8 cellular contexts compared by ENCODE assay signal in genomic region chr20:32189691-32190607, GRCh38. TPM values are rescaled to one million over a fixed set of nuclear protein-coding genes. Genes with fewer than 3 reads are reported as not detected.
DNase-seq lines count a peak whose midpoint lies in the region; TF ChIP-seq lines count a peak whose summit lies in the region.

No MANE protein-coding gene starts in this region.

- H3K4me3 ChIP-seq in CD4-positive, alpha-beta memory T cell (ENCODE audit: low read length in 2 of 2) = peak overlapping the region; percentile 57 to 60
- H3K4me3 ChIP-seq in foreskin fibroblast (ENCODE audit: low read depth in 1 of 2, low read length in 2 of 2) (peak overlapping the region; percentile 53 to 57), neural progenitor cell (peak overlapping the region; percentile 74), urinary bladder (ENCODE audit: low read depth, low read length) (peak overlapping the region; percentile 84), MM.1S (ENCODE audit: low read length) (no peak overlapping the region)

- H2AFZ ChIP-seq in neural progenitor cell (replicated peaks) (peak overlapping the region; percentile 86), MM.1S (ENCODE audit: low read length) (no peak overlapping the region)

- H3K27me3 Mint-ChIP-seq in CD4-positive, alpha-beta memory T cell = no peaks in the 10 kb centered on the region
- H3K27me3 Mint-ChIP-seq in neural progenitor cell (ENCODE audit: insufficient read depth, low read depth) = peaks cover 10% of the 10 kb centered on the region

- no peaks in the 10 kb centered on the region for H3K27me3 ChIP-seq in CD4-positive, alpha-beta memory T cell (ENCODE audit: insufficient read depth, low read length)
- no peaks in the 10 kb centered on the region for H3K27me3 ChIP-seq in neural progenitor cell
- no peaks in the 10 kb centered on the region for H3K27me3 ChIP-seq in MM.1S (replicated peaks; ENCODE audit: insufficient read depth, low read length)

- H3K36me3 Mint-ChIP-seq in CD4-positive, alpha-beta memory T cell = peaks cover 3 to 11% of the 10 kb centered on the region in 2 donors
- peaks cover 11% of the 10 kb centered on the region for H3K36me3 Mint-ChIP-seq in neural progenitor cell

- H3K27ac Mint-ChIP-seq in CD4-positive, alpha-beta memory T cell = peak overlapping the region; percentile 85 to 96 (median 93)
- peak overlapping the region; percentile 27 for H3K27ac Mint-ChIP-seq in neural progenitor cell

- H3K9me2 ChIP-seq in MM.1S (replicated peaks; ENCODE audit: insufficient read depth, low read length) = no peaks in the 10 kb centered on the region

- POLR2A ChIA-PET in CD4-positive, alpha-beta memory T cell (lab: Charles Lee; ENCODE audit: partially characterized antibody) = interaction anchor here (0.9 to 2.1 kb wide), 9 partner anchors 8 to 345 kb away, joined by 3 to 8 read pairs (median 5); partner anchors contain the start of genes ASXL1, PLAGL2 and TM9SF4

- no peaks in the 10 kb centered on the region for H3K9me3 Mint-ChIP-seq in CD4-positive, alpha-beta memory T cell
- no peaks in the 10 kb centered on the region for H3K9me3 Mint-ChIP-seq in neural progenitor cell

- TF ChIP-seq CTCF in foreskin fibroblast (IDR thresholded peaks at IDR 0.05; ENCODE audit: low read depth, low read length) = no peak
- TF ChIP-seq CTCF in neural progenitor cell (IDR thresholded peaks at IDR 0.05) = no peak
- no peak for TF ChIP-seq CTCF in MM.1S (IDR thresholded peaks at IDR 0.05; ENCODE audit: low read length)

- H4K20me1 ChIP-seq in neural progenitor cell (ENCODE audit: low read depth) (peaks cover 41% of the 10 kb centered on the region), MM.1S (ENCODE audit: insufficient read depth, low read length) (no peaks in the 10 kb centered on the region)

- 5% methylated on average over 88 of the region's 88 CpGs for WGBS in urinary bladder

- peak overlapping the region; percentile 59 for H3K27ac ChIP-seq in CD4-positive, alpha-beta memory T cell (ENCODE audit: low read depth, low read length)
- peak overlapping the region; percentile 35 for H3K27ac ChIP-seq in neural progenitor cell
- peak overlapping the region; percentile 74 for H3K27ac ChIP-seq in urinary bladder (ENCODE audit: low read depth)
- no peak overlapping the region for H3K27ac ChIP-seq in MM.1S (ENCODE audit: low read length)

- CTCF ChIA-PET in CD4-positive, alpha-beta memory T cell (lab: Charles Lee; ENCODE audit: partially characterized antibody) = no interaction called here

- H3K4me2 ChIP-seq in neural progenitor cell = peak overlapping the region; percentile 78
- no peak overlapping the region for H3K4me2 ChIP-seq in MM.1S (ENCODE audit: low read depth, low read length)

- H3K79me2 ChIP-seq in neural progenitor cell (ENCODE audit: low read depth) (peaks cover 24% of the 10 kb centered on the region), MM.1S (ENCODE audit: low read length) (no peaks in the 10 kb centered on the region)

- H3K9ac ChIP-seq in neural progenitor cell = peak overlapping the region; percentile 63
- H3K9ac ChIP-seq in MM.1S (ENCODE audit: low read length) = no peak overlapping the region

- H3K4me3 Mint-ChIP-seq in CD4-positive, alpha-beta memory T cell = peak overlapping the region; percentile 83 to 92 (median 86)
- H3K4me3 Mint-ChIP-seq in neural progenitor cell = peak overlapping the region; percentile 84

- H3K36me3 ChIP-seq in CD4-positive, alpha-beta memory T cell (ENCODE audit: insufficient read depth, low read length) = peaks cover 1% of the 10 kb centered on the region
- H3K36me3 ChIP-seq in neural progenitor cell (no peaks in the 10 kb centered on the region), urinary bladder (ENCODE audit: insufficient read depth) (no peaks in the 10 kb centered on the region), MM.1S (replicated peaks; ENCODE audit: insufficient read depth, low read length) (no peaks in the 10 kb centered on the region)

- H3K4me1 ChIP-seq in CD4-positive, alpha-beta memory T cell (ENCODE audit: insufficient read depth, low read length) = peaks cover 16% of the 10 kb centered on the region
- H3K4me1 ChIP-seq in neural progenitor cell (peaks cover 15% of the 10 kb centered on the region), urinary bladder (ENCODE audit: insufficient read depth) (peaks cover 3% of the 10 kb centered on the region), MM.1S (ENCODE audit: low read length) (no peaks in the 10 kb centered on the region)

- H3K4me1 Mint-ChIP-seq in CD4-positive, alpha-beta memory T cell = peaks cover 6 to 34% (median 22%) of the 10 kb centered on the region in 4 donors
- peaks cover 17% of the 10 kb centered on the region for H3K4me1 Mint-ChIP-seq in neural progenitor cell

- H3K9me3 ChIP-seq in CD4-positive, alpha-beta memory T cell (ENCODE audit: control insufficient read depth in 1 of 2, low read length in 2 of 2) = no peaks in the 10 kb centered on the region
- H3K9me3 ChIP-seq in neural progenitor cell (ENCODE audit: low read depth) = no peaks in the 10 kb centered on the region
- no peaks in the 10 kb centered on the region for H3K9me3 ChIP-seq in MM.1S (replicated peaks; ENCODE audit: insufficient read depth, low read length)

- intact Hi-C loops in CD4-positive, alpha-beta memory T cell (cut with micrococcal nuclease) = loop anchor here (2.0 kb wide), 1 partner anchor 17 kb away; the partner anchor contains the start of genes PLAGL2 and POFUT1

- DNase-seq in CD4-positive, alpha-beta memory T cell = peak; percentile 42 to 52 (median 47)
- DNase-seq in NCI-H2171 treated with DMSO at 0.1 percent for 48 hours (lab: John Stamatoyannopoulos, UW) (peak; percentile 55), foreskin fibroblast (peak; percentile 20 to 67), neural progenitor cell (ENCODE audit: low spot score) (peak; percentile 90), MM.1S (no peak), NCI-H524 treated with DMSO at 0.1 percent for 48 hours (lab: John Stamatoyannopoulos, UW) (no peak)
- DNase-seq in activated effector memory CD4-positive, alpha-beta T cell treated with anti-CD3 and anti-CD28 coated beads, Interleukin-2, amount 50 U/mL, for 16 hours = peak; percentile 75

- H3F3A ChIP-seq in neural progenitor cell (ENCODE audit: low read depth) = peaks cover 29% of the 10 kb centered on the region
- no peaks in the 10 kb centered on the region for H3F3A ChIP-seq in MM.1S (ENCODE audit: insufficient read depth, low read length)

RNA-seq across cellular contexts. Expression of gene PLAGL2, which starts 17.6 kb away (rescaled TPM):
- total RNA-seq in CD4-positive, alpha-beta memory T cell = 10 to 100 TPM; 18.7 to 20.7 TPM
- 1 to 10 TPM; 1.1 to 5.3 TPM for polyA plus RNA-seq in CD4-positive, alpha-beta memory T cell
- total RNA-seq in neural progenitor cell (ENCODE audit: low replicate concordance) = 16.5 and 21.2 TPM in 2 replicates
- 3.0 TPM for total RNA-seq in urinary bladder
- 5.1 TPM for polyA plus RNA-seq in urinary bladder

RNA-seq across cellular contexts. Expression of gene POFUT1, which starts 17.7 kb away (rescaled TPM):
- total RNA-seq in CD4-positive, alpha-beta memory T cell = 10 to 100 TPM; 19.7 to 20.8 TPM
- 10 to 100 TPM; 13.0 to 17.8 TPM for polyA plus RNA-seq in CD4-positive, alpha-beta memory T cell
- 22.3 and 23.5 TPM in 2 replicates for total RNA-seq in neural progenitor cell (ENCODE audit: low replicate concordance)
- total RNA-seq in urinary bladder = 34.7 TPM
- 28.4 TPM for polyA plus RNA-seq in urinary bladder

Comparison
In these comparisons a context has a peak if more than half of its experiments do, and no peak if none do; other contexts are left out.
1. DNase-seq: peak in CD4-positive, alpha-beta memory T cell (5 of 5), NCI-H2171 treated with DMSO at 0.1 percent for 48 hours (single experiment), activated effector memory CD4-positive, alpha-beta T cell treated with anti-CD3 and anti-CD28 coated beads, Interleukin-2, amount 50 U/mL, for 16 hours (single experiment), foreskin fibroblast (2 of 2) and neural progenitor cell (single experiment); none in MM.1S (single experiment) and NCI-H524 treated with DMSO at 0.1 percent for 48 hours (single experiment).